ENCODE assay signal across 25 cellular contexts in the genomic region with DNA sequence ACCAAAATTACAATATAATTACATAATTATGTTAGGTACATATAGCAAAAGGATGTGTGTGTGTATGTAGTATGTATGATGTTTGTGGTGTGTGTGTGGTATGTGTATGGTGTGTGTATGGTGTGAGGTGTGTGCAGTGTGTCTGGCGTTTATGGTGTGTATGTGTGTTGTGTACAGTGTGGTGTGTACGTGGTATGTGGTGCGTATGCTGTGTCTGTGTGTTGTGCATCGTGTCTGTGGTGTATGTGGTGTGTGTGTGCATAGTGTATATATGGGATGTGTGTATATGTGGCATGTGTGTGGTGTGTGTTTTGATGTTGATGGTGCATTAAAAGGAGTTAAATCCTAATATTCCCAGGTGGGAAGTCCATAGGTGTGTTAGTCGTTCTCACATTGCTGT.
"Had no signal": no experiment of that assay in that cellular context is flagged by ENCODE, and none has a peak within 500 bp of the region (broad histone marks: within the 10 kb centered on the region; RNA-seq: fewer than 3 reads in every experiment).

No MANE protein-coding gene starts in this region.

- H3K4me1 ChIP-seq: colonic mucosa, left lung had no signal

- H3K9me3 ChIP-seq: body of pancreas, colonic mucosa, thoracic aorta had no signal

- H3K27ac ChIP-seq: body of pancreas, cardiac muscle cell, colonic mucosa, left lung, right atrium auricular region, thoracic aorta, upper lobe of left lung, WERI-Rb-1 had no signal

- DNase-seq: activated CD4-positive, alpha-beta T cell treated with anti-CD3 and anti-CD28 coated beads for 48 hours; activated CD4-positive, alpha-beta T cell treated with anti-CD3 and anti-CD28 coated beads, Interleukin-2, amount 50 U/mL, for 48 hours; activated CD8-positive, alpha-beta memory T cell treated with anti-CD3 and anti-CD28 coated beads for 24 hours; activated effector memory CD4-positive, alpha-beta T cell treated with Interleukin-2 at 50 U/mL for 16 hours; activated naive CD4-positive, alpha-beta T cell treated with Interleukin-2 at 50 U/mL for 16 hours; anterior cingulate cortex; body of pancreas; cerebellar nuclear complex; colonic mucosa; effector memory CD4-positive, alpha-beta T cell; left lung; naive B cell; occipital lobe; stimulated activated CD4-positive, alpha-beta T cell treated with anti-CD3 and anti-CD28 coated beads, Interleukin-15, amount 100 ng/mL, for 24 hours; stimulated activated CD4-positive, alpha-beta T cell treated with anti-CD3 and anti-CD28 coated beads, Interleukin-2, amount 100 ng/mL, for 24 hours; stimulated activated naive CD4-positive, alpha-beta T cell; T-helper 9 cell; WERI-Rb-1 had no signal

- H3K36me3 ChIP-seq: cardiac muscle cell, colonic mucosa, left lung, right atrium auricular region, thoracic aorta, upper lobe of left lung, WERI-Rb-1 had no signal

- H3K4me3 ChIP-seq: body of pancreas, cardiac muscle cell, colonic mucosa, left lung, lung, right atrium auricular region, thoracic aorta, upper lobe of left lung had no signal

- FAIRE-seq: frontal cortex, islet of Langerhans had no signal

- H3K27me3 ChIP-seq: body of pancreas, right atrium auricular region, upper lobe of left lung had no signal
